2 cellular contexts compared by ENCODE assay signal in genomic region chr9:136059321-136059791, GRCh38.
TF ChIP-seq lines count a peak whose summit lies in the region.

No MANE protein-coding gene starts in this region.

TF ChIP-seq in GM12891, 5 proteins besides CTCF, POLR2A, EP300 and RAD21:
- no peak for TF ChIP-seq POU2F2 (IDR thresholded peaks at IDR 0.05; ENCODE audit: low read depth, low read length)

TF ChIP-seq in K562, 482 proteins besides CTCF, POLR2A, EP300 and RAD21:
- peak; percentile 36 for TF ChIP-seq POLR2G (IDR thresholded peaks at IDR 0.05; ENCODE audit: low read depth, low read length)
- no peak for TF ChIP-seq BRD9 (IDR thresholded peaks at IDR 0.05; ENCODE audit: low read depth, partially characterized antibody)
- TF ChIP-seq POLR3A (IDR thresholded peaks at IDR 0.05; ENCODE audit: borderline replicate concordance, extremely low read depth, insufficient read depth, insufficient read length) = no peak
